In genomic region chr20:11379257-11380011, GRCh38 we compare ENCODE assay signal across 1 cellular context.
A peak's percentile ranks its signal among the peaks of the same experiment; 100 is the strongest.
TF ChIP-seq lines count a peak whose summit lies in the region.

No MANE protein-coding gene starts in this region.

TF ChIP-seq in HepG2, 621 proteins besides CTCF, POLR2A, EP300 and RAD21 (continued from another document):
- TF ChIP-seq ZUFSP (CRISPR knock-in tag; IDR thresholded peaks at IDR 0.05; ENCODE audit: borderline replicate concordance) (no peak), ZNF33B (CRISPR knock-in tag; IDR thresholded peaks at IDR 0.05) (no peak), ZNF350 (CRISPR knock-in tag; IDR thresholded peaks at IDR 0.05; ENCODE audit: borderline replicate concordance, low read depth) (0 out of 2 replicates have a peak, but pooled peaks have one; percentile 19), ZNF564 (CRISPR knock-in tag; IDR thresholded peaks at IDR 0.05) (0 out of 2 replicates have a peak, but pooled peaks have one; percentile 41), PATZ1 (CRISPR knock-in tag; IDR thresholded peaks at IDR 0.05) (0 out of 2 replicates have a peak, but pooled peaks have one; percentile 41), HNF4G (IDR thresholded peaks at IDR 0.05; ENCODE audit: borderline replicate concordance, low read depth, low read length) (0 out of 2 replicates have a peak, but pooled peaks have one; percentile 12), HNF4G (CRISPR knock-in tag; IDR thresholded peaks at IDR 0.05; ENCODE audit: borderline replicate concordance, low read depth) (no peak), FOXO4 (CRISPR knock-in tag; conservative IDR thresholded peaks at IDR 0.05) (0 out of 2 replicates have a peak, but pooled peaks have one; percentile 32), PRPF4 (IDR thresholded peaks at IDR 0.05; ENCODE audit: low read depth, low read length, poor library complexity, severe bottlenecking) (peak; percentile 84), PITX1 (CRISPR knock-in tag; IDR thresholded peaks at IDR 0.05) (peak; percentile 51; the same call in 1 of the 2 replicates), KDM5B (CRISPR knock-in tag; IDR thresholded peaks at IDR 0.05; ENCODE audit: borderline replicate concordance) (0 out of 2 replicates have a peak, but pooled peaks have one; percentile 34), ZNF644 (CRISPR knock-in tag; IDR thresholded peaks at IDR 0.05; ENCODE audit: low read depth) (0 out of 2 replicates have a peak, but pooled peaks have one; percentile 18), NR0B2 (CRISPR knock-in tag; IDR thresholded peaks at IDR 0.05) (0 out of 2 replicates have a peak, but pooled peaks have one; percentile 71), XRCC5 (optimal IDR thresholded peaks at IDR 0.05; ENCODE audit: low read length) (peak; percentile 64), CHD2 (IDR thresholded peaks at IDR 0.05; ENCODE audit: low read depth, low read length) (peak; percentile 27; the same call in 1 of the 2 replicates), RBAK (CRISPR knock-in tag; IDR thresholded peaks at IDR 0.05) (0 out of 2 replicates have a peak, but pooled peaks have one; percentile 66), ZBTB39 (CRISPR knock-in tag; IDR thresholded peaks at IDR 0.05) (no peak), ZNF280D (CRISPR knock-in tag; IDR thresholded peaks at IDR 0.05) (no peak), ZNF281 (CRISPR knock-in tag; IDR thresholded peaks at IDR 0.05; ENCODE audit: borderline replicate concordance) (peak; percentile 94), ZFP90 (CRISPR knock-in tag; IDR thresholded peaks at IDR 0.05; ENCODE audit: borderline replicate concordance) (0 out of 2 replicates have a peak, but pooled peaks have one; percentile 39), ZNF260 (CRISPR knock-in tag; IDR thresholded peaks at IDR 0.05; ENCODE audit: borderline replicate concordance, low read depth) (no peak), SMC3 (IDR thresholded peaks at IDR 0.05; ENCODE audit: low read length) (no peak)
